ENCODE assay signal across 8 cellular contexts in genomic region chr6:85323435-85324040, GRCh38.
DNase-seq lines count a peak whose midpoint lies in the region; ATAC-seq, FAIRE-seq and TF ChIP-seq lines count a peak whose summit lies in the region.

No MANE protein-coding gene starts in this region.

- H3K27me3 ChIP-seq in psoas muscle (ENCODE audit: insufficient read depth in 3 of 3, low read length in 2 of 3): no peaks in the 10 kb centered on the region

- DNase-seq in GM03348 (ENCODE audit: low spot score): peak; percentile 71
- peak; percentile 41 for DNase-seq in H54 (ENCODE audit: insufficient read length, low spot score)
- peak; percentile 78 for DNase-seq in LoVo (ENCODE audit: low spot score)
- DNase-seq in RWPE1 (ENCODE audit: low spot score): peak; percentile 45
- DNase-seq in activated effector memory CD4-positive, alpha-beta T cell treated with Interleukin-2 at 50 U/mL for 16 hours: peak; percentile 9
- peak; percentile 65 for DNase-seq in globus pallidus (ENCODE audit: low spot score)
- peak; percentile 45 to 64 for DNase-seq in psoas muscle
- no peak for DNase-seq in NCI-H187 treated with DMSO at 0.1 percent for 48 hours (lab: John Stamatoyannopoulos, UW)

- no peak for ATAC-seq in psoas muscle

- no peak overlapping the region for H3K4me3 ChIP-seq in psoas muscle

- H3K9me3 ChIP-seq in psoas muscle: no peaks in the 10 kb centered on the region

- CTCF ChIA-PET in RWPE1 (lab: Yijun Ruan, JAX): interaction anchor here (0.5 to 1.8 kb wide), 24 partner anchors 9 to 1796 kb away, joined by 3 to 6 read pairs (median 4); no protein-coding TSS in a partner anchor

- peak; percentile 88 for FAIRE-seq in H54 (lab: Jason Lieb, UNC)

- H3K4me1 ChIP-seq in psoas muscle: no peaks in the 10 kb centered on the region

- POLR2A ChIA-PET in RWPE1 (lab: Yijun Ruan, JAX; ENCODE audit: low non-redundant PET): no interaction called here

- intact Hi-C loops in psoas muscle (cut with DNase I): no loop called here

- H3K27ac ChIP-seq in RWPE1: no peak overlapping the region
- no peak overlapping the region for H3K27ac ChIP-seq in psoas muscle

- TF ChIP-seq CTCF in RWPE1 (conservative IDR thresholded peaks at IDR 0.05; ENCODE audit: low read depth) (peak; percentile 83), psoas muscle (IDR thresholded peaks at IDR 0.05) (peak; percentile 64)

- no peaks in the 10 kb centered on the region for H3K36me3 ChIP-seq in psoas muscle (ENCODE audit: insufficient read depth in 1 of 2, low read depth in 1 of 2)

- 23 to 34% (median 33%) methylated on average over 9 of the region's 9 CpGs for WGBS in psoas muscle, 3 donors

- TF ChIP-seq POLR2A in H54 (IDR thresholded peaks at IDR 0.05; ENCODE audit: low read depth, low read length): no peak
